1 cellular context compared by ENCODE assay signal in genomic region chr21:38223893-38224540, GRCh38.
TF ChIP-seq lines count a peak whose summit lies in the region.

No MANE protein-coding gene starts in this region.

TF ChIP-seq in HEK293, 187 proteins besides CTCF, POLR2A, EP300 and RAD21 (continued from another document and continues in another):
- no peak for TF ChIP-seq HIC1 (tag by site-specific recombination; IDR thresholded peaks at IDR 0.05)
- TF ChIP-seq ZNF629 (tag by site-specific recombination; IDR thresholded peaks at IDR 0.05) = no peak
- TF ChIP-seq ZNF701 (tag by site-specific recombination; IDR thresholded peaks at IDR 0.05) = no peak
- no peak for TF ChIP-seq ZNF221 (tag by site-specific recombination; IDR thresholded peaks at IDR 0.05; ENCODE audit: borderline replicate concordance)
- TF ChIP-seq ZNF140 (tag by site-specific recombination; IDR thresholded peaks at IDR 0.05) = no peak
- TF ChIP-seq ZNF416 (tag by site-specific recombination; IDR thresholded peaks at IDR 0.05) = no peak
- no peak for TF ChIP-seq YY1 (tag by site-specific recombination; IDR thresholded peaks at IDR 0.05)
- peak; percentile 93 for TF ChIP-seq ZNF350 (tag by site-specific recombination; IDR thresholded peaks at IDR 0.05)
- no peak for TF ChIP-seq PRDM10 (tag by site-specific recombination; IDR thresholded peaks at IDR 0.05)
- TF ChIP-seq ZNF449 (tag by site-specific recombination; IDR thresholded peaks at IDR 0.05) = no peak
- no peak for TF ChIP-seq PRDM4 (tag by site-specific recombination; IDR thresholded peaks at IDR 0.05)
- TF ChIP-seq ZNF660 (tag by site-specific recombination; IDR thresholded peaks at IDR 0.05) = no peak
- no peak for TF ChIP-seq SCRT1 (tag by site-specific recombination; IDR thresholded peaks at IDR 0.05; ENCODE audit: borderline replicate concordance)
- TF ChIP-seq WT1 (tag by site-specific recombination; IDR thresholded peaks at IDR 0.05) = no peak
- TF ChIP-seq GLI4 (tag by site-specific recombination; IDR thresholded peaks at IDR 0.05) = no peak
- TF ChIP-seq ZNF112 (tag by site-specific recombination; IDR thresholded peaks at IDR 0.05) = 0 out of 2 replicates have a peak, but pooled peaks have one; percentile 22
- TF ChIP-seq ZBTB6 (tag by site-specific recombination; IDR thresholded peaks at IDR 0.05) = no peak
- TF ChIP-seq ZBTB7A (tag by site-specific recombination; IDR thresholded peaks at IDR 0.05; ENCODE audit: low read depth) = no peak
- no peak for TF ChIP-seq ZNF837 (tag by site-specific recombination; IDR thresholded peaks at IDR 0.05)
- TF ChIP-seq ZNF121 (tag by site-specific recombination; IDR thresholded peaks at IDR 0.05) = no peak
- TF ChIP-seq ZNF624 (tag by site-specific recombination; IDR thresholded peaks at IDR 0.05) = no peak
- no peak for TF ChIP-seq MEIS1 (CRISPR knock-in tag; IDR thresholded peaks at IDR 0.05; ENCODE audit: borderline replicate concordance)
- TF ChIP-seq ZNF394 (tag by site-specific recombination; IDR thresholded peaks at IDR 0.05; ENCODE audit: borderline replicate concordance) = no peak
- TF ChIP-seq GLIS2 (tag by site-specific recombination; IDR thresholded peaks at IDR 0.05) = no peak
- no peak for TF ChIP-seq AEBP2 (tag by site-specific recombination; IDR thresholded peaks at IDR 0.05; ENCODE audit: borderline replicate concordance)
- no peak for TF ChIP-seq ELK4 (IDR thresholded peaks at IDR 0.05; ENCODE audit: borderline replicate concordance, low read depth, low read length)
- TF ChIP-seq KLF10 (tag by site-specific recombination; IDR thresholded peaks at IDR 0.05) = no peak
- TF ChIP-seq ZNF626 (tag by site-specific recombination; IDR thresholded peaks at IDR 0.05) = peak; percentile 99
- TF ChIP-seq PBX3 (CRISPR knock-in tag; IDR thresholded peaks at IDR 0.05) = no peak
- no peak for TF ChIP-seq ZNF426 (tag by site-specific recombination; IDR thresholded peaks at IDR 0.05)
- no peak for TF ChIP-seq GLI2 (tag by site-specific recombination; IDR thresholded peaks at IDR 0.05; ENCODE audit: borderline replicate concordance, low read depth)
- TF ChIP-seq ZNF37A (tag by site-specific recombination; IDR thresholded peaks at IDR 0.05) = no peak
- TF ChIP-seq ZNF654 (tag by site-specific recombination; IDR thresholded peaks at IDR 0.05; ENCODE audit: low read depth) = no peak
- no peak for TF ChIP-seq ZBTB21 (tag by site-specific recombination; IDR thresholded peaks at IDR 0.05)
- no peak for TF ChIP-seq EGR2 (tag by site-specific recombination; IDR thresholded peaks at IDR 0.05; ENCODE audit: low read depth)
- TF ChIP-seq ZNF274 (IDR thresholded peaks at IDR 0.05; ENCODE audit: low read length) = no peak
- TF ChIP-seq ZNF274 (tag by site-specific recombination; IDR thresholded peaks at IDR 0.05; ENCODE audit: borderline replicate concordance) = no peak
- no peak for TF ChIP-seq ZNF548 (tag by site-specific recombination; IDR thresholded peaks at IDR 0.05)
- no peak for TF ChIP-seq PRDM6 (tag by site-specific recombination; IDR thresholded peaks at IDR 0.05)
- TF ChIP-seq ZNF132 (tag by site-specific recombination; IDR thresholded peaks at IDR 0.05; ENCODE audit: borderline replicate concordance) = no peak
- no peak for TF ChIP-seq TCF7L2 (IDR thresholded peaks at IDR 0.05; ENCODE audit: borderline replicate concordance, low read depth, low read length)
- no peak for TF ChIP-seq ZNF571 (tag by site-specific recombination; IDR thresholded peaks at IDR 0.05)
- no peak for TF ChIP-seq ZNF362 (tag by site-specific recombination; IDR thresholded peaks at IDR 0.05)
- TF ChIP-seq ZNF24 (tag by site-specific recombination; IDR thresholded peaks at IDR 0.05) = no peak
- no peak for TF ChIP-seq ZNF404 (tag by site-specific recombination; IDR thresholded peaks at IDR 0.05)
- TF ChIP-seq ZNF785 (tag by site-specific recombination; IDR thresholded peaks at IDR 0.05) = no peak
